In the genomic region with DNA sequence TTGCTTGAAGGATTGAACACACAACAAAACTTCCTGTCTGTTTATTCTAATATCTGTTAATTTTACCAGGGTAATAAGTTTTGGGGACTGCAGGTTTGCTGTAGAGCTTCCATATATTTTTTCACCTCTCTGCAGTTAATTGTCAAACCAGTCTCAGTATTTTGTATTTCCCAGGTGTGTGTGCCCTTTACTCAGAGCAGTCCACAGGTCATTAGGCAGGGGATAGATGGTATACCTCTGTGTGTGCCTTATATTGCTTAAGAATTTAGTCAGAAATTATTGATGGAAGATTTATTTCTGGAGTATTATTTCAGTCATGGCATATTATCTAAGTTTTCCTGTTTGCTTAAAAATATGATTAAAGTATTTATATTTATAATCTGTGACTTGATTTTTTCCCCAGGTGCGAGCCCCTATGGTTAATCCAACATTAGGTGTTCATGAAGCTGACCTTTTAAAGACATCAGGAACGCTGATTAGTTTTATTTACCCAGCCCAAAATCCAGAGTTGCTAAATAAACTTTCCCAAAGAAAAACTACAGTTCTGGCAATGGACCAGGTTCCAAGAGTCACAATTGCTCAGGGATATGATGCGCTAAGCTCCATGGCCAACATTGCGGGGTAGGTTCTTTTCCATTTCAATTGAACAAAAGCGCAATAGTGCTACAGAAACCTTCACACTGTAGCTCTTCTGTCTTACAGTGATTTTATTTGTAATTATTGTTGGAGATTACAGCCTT, we compare ENCODE assay signal across 27 cellular contexts.
"Had no signal": no experiment of that assay in that cellular context is flagged by ENCODE, and none has a peak within 500 bp of the region (broad histone marks: within the 10 kb centered on the region; RNA-seq: fewer than 3 reads in every experiment).

No MANE protein-coding gene starts in this region.

- ATAC-seq: activated CD4-positive, alpha-beta T cell treated with anti-CD3 and anti-CD28 coated beads for 36 hours; activated naive CD4-positive, alpha-beta T cell treated with anti-CD3 and anti-CD28 coated beads, Interleukin-2, amount 50 U/mL, for 72 hours; activated T-cell treated with anti-CD3 and anti-CD28 coated beads, Interleukin-2, amount 50 U/mL, for 72 hours; T-cell had no signal

- H3K27ac ChIP-seq: ascending aorta, colonic mucosa, epithelial cell of prostate, esophagus squamous epithelium had no signal

- DNase-seq: activated CD4-positive, alpha-beta memory T cell treated with anti-CD3 and anti-CD28 coated beads, Interleukin-2, amount 10 ng/mL, durations not matched to agents 7 days and 5 days; activated CD4-positive, alpha-beta T cell treated with anti-CD3 and anti-CD28 coated beads for 36 hours; activated CD4-positive, alpha-beta T cell treated with anti-CD3 and anti-CD28 coated beads, Interleukin-2, amount 10 ng/mL, durations not matched to agents 24 days and 14 days; activated CD4-positive, CD25-positive, alpha-beta regulatory T cell; activated CD4-positive, CD25-positive, alpha-beta regulatory T cell treated with anti-CD3 and anti-CD28 coated beads, Interleukin-2, amount 50 U/mL, for 72 hours; activated CD8-positive, alpha-beta memory T cell treated with anti-CD3 and anti-CD28 coated beads, Interleukin-2, amount 50 U/mL, for 48 hours; activated gamma-delta T cell; activated naive CD4-positive, alpha-beta T cell; activated naive CD4-positive, alpha-beta T cell treated with anti-CD3 and anti-CD28 coated beads, Interleukin-2, amount 10 ng/mL, durations not matched to agents 7 days and 5 days; activated naive CD8-positive, alpha-beta T cell treated with anti-CD3 and anti-CD28 coated beads, Interleukin-2, amount 10 ng/mL, durations not matched to agents 7 days and 5 days; activated T-cell treated with anti-CD3 and anti-CD28 coated beads for 4 hours; activated T-cell treated with anti-CD3 and anti-CD28 coated beads, Interleukin-2, amount 50 U/mL, for 24 hours; activated T-cell treated with anti-CD3 and anti-CD28 coated beads, Interleukin-2, amount 50 U/mL, for 72 hours; central memory CD4-positive, alpha-beta T cell; cerebellar nuclear complex; colonic mucosa; effector CD8-positive, alpha-beta T cell; esophagus squamous epithelium; SW 1271; T-cell; T-helper 9 cell had no signal

- FAIRE-seq: bronchial epithelial cell, endometrium, endothelial cell of umbilical vein had no signal

- H3K4me3 ChIP-seq: ascending aorta, colonic mucosa, esophagus squamous epithelium had no signal

- H3K27me3 ChIP-seq: ascending aorta, colonic mucosa, esophagus squamous epithelium had no signal

- H3K9me3 ChIP-seq: ascending aorta, colonic mucosa, esophagus squamous epithelium had no signal

- H3K4me1 ChIP-seq: ascending aorta, colonic mucosa had no signal
